In genomic region chr1:59317343-59317742, GRCh38 we compare ENCODE assay signal across 1 cellular context.
TF ChIP-seq lines count a peak whose summit lies in the region.

No MANE protein-coding gene starts in this region.

TF ChIP-seq in HepG2, 621 proteins besides CTCF, POLR2A, EP300 and RAD21 (continued from another document):
- TF ChIP-seq, protein P1, sequence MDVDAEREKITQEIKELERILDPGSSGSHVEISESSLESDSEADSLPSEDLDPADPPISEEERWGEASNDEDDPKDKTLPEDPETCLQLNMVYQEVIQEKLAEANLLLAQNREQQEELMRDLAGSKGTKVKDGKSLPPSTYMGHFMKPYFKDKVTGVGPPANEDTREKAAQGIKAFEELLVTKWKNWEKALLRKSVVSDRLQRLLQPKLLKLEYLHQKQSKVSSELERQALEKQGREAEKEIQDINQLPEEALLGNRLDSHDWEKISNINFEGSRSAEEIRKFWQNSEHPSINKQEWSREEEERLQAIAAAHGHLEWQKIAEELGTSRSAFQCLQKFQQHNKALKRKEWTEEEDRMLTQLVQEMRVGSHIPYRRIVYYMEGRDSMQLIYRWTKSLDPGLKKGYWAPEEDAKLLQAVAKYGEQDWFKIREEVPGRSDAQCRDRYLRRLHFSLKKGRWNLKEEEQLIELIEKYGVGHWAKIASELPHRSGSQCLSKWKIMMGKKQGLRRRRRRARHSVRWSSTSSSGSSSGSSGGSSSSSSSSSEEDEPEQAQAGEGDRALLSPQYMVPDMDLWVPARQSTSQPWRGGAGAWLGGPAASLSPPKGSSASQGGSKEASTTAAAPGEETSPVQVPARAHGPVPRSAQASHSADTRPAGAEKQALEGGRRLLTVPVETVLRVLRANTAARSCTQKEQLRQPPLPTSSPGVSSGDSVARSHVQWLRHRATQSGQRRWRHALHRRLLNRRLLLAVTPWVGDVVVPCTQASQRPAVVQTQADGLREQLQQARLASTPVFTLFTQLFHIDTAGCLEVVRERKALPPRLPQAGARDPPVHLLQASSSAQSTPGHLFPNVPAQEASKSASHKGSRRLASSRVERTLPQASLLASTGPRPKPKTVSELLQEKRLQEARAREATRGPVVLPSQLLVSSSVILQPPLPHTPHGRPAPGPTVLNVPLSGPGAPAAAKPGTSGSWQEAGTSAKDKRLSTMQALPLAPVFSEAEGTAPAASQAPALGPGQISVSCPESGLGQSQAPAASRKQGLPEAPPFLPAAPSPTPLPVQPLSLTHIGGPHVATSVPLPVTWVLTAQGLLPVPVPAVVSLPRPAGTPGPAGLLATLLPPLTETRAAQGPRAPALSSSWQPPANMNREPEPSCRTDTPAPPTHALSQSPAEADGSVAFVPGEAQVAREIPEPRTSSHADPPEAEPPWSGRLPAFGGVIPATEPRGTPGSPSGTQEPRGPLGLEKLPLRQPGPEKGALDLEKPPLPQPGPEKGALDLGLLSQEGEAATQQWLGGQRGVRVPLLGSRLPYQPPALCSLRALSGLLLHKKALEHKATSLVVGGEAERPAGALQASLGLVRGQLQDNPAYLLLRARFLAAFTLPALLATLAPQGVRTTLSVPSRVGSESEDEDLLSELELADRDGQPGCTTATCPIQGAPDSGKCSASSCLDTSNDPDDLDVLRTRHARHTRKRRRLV (CRISPR knock-in tag; IDR thresholded peaks at IDR 0.05) = no peak
- TF ChIP-seq SAFB2 (CRISPR knock-in tag; IDR thresholded peaks at IDR 0.05; ENCODE audit: borderline replicate concordance, low read depth) (no peak), TARDBP (CRISPR knock-in tag; IDR thresholded peaks at IDR 0.05) (peak; percentile 49; the same call in 1 of the 2 replicates), ZNF773 (CRISPR knock-in tag; IDR thresholded peaks at IDR 0.05; ENCODE audit: borderline replicate concordance) (no peak), MEIS1 (CRISPR knock-in tag; IDR thresholded peaks at IDR 0.05; ENCODE audit: borderline replicate concordance) (no peak), ZNF136 (CRISPR knock-in tag; IDR thresholded peaks at IDR 0.05; ENCODE audit: low read depth) (no peak), ZNF781 (CRISPR knock-in tag; IDR thresholded peaks at IDR 0.05; ENCODE audit: borderline replicate concordance, not compliant biosample characterization) (no peak), MYC (CRISPR knock-in tag; IDR thresholded peaks at IDR 0.05; ENCODE audit: borderline replicate concordance) (no peak), MLX (CRISPR knock-in tag; IDR thresholded peaks at IDR 0.05) (0 out of 2 replicates have a peak, but pooled peaks have one; percentile 37)
